Comparison of ENCODE assay signal across 9 cellular contexts in genomic region chr1:21453964-21454614, GRCh38. TPM values are rescaled to one million over a fixed set of nuclear protein-coding genes. Genes with fewer than 3 reads are reported as not detected.
A peak's percentile ranks its signal among the peaks of the same experiment; 100 is the strongest.
DNase-seq lines count a peak whose midpoint lies in the region; ATAC-seq and TF ChIP-seq lines count a peak whose summit lies in the region.
"Not testable (repeated sequence)": the region's sequence is repeated elsewhere in the genome, so short reads cannot be mapped to it uniquely, and the experiment has no call there.
"Had no signal": no experiment of that assay in that cellular context is flagged by ENCODE, and none has a peak within 500 bp of the region (broad histone marks: within the 10 kb centered on the region; RNA-seq: fewer than 3 reads in every experiment).

No MANE protein-coding gene starts in this region.

- H3K4me1 ChIP-seq in RWPE2 (ENCODE audit: insufficient read depth, poor library complexity, severe bottlenecking); hepatocyte (ENCODE audit: insufficient read depth): not testable (repeated sequence)

- H3K4me3 Mint-ChIP-seq in activated T-helper 2 cell treated with anti-CD3 and anti-CD28 coated beads, Interferon-gamma antibody, Interleukin-2, Interleukin-4, amounts not matched to agents 10 μg/mL and 5 μg/mL and 100 μg/mL, durations not matched to agents 14 hours and 24 hours and 36 hours (ENCODE audit: low read depth): not testable (repeated sequence)

- H3K27ac ChIP-seq in RWPE2 (ENCODE audit: poor library complexity, severe bottlenecking); hepatocyte: not testable (repeated sequence)

- not testable (repeated sequence) for H3K9me3 Mint-ChIP-seq in activated T-helper 2 cell treated with anti-CD3 and anti-CD28 coated beads, Interferon-gamma antibody, Interleukin-2, Interleukin-4, amounts not matched to agents 10 μg/mL and 5 μg/mL and 100 μg/mL, durations not matched to agents 14 hours and 24 hours and 36 hours

- peaks cover 22% of the 10 kb centered on the region for H3K4me1 Mint-ChIP-seq in activated T-helper 2 cell treated with anti-CD3 and anti-CD28 coated beads, Interferon-gamma antibody, Interleukin-2, Interleukin-4, amounts not matched to agents 10 μg/mL and 5 μg/mL and 100 μg/mL, durations not matched to agents 14 hours and 24 hours and 36 hours (ENCODE audit: low read depth)

- not testable (repeated sequence) for H3K4me2 ChIP-seq in hepatocyte

- DNase-seq in AML-193 (lab: John Stamatoyannopoulos, UW) (peak; percentile 75 to 84), H4 (ENCODE audit: low spot score) (peak; percentile 70), M059J (ENCODE audit: low read depth) (peak; percentile 82), dermis blood vessel endothelial cell (peak; percentile 10), hepatocyte (ENCODE audit: low spot score) (peak; percentile 42), skeletal muscle cell (ENCODE audit: low read depth) (peak; percentile 71)
- DNase-seq in RWPE2 (ENCODE audit: low spot score); activated T-helper 2 cell treated with anti-CD3 and anti-CD28 coated beads, Interferon-gamma antibody, Interleukin-2, Interleukin-4, amounts not matched to agents 10 μg/mL and 5 μg/mL and 100 μg/mL, durations not matched to agents 14 hours and 24 hours and 36 hours (ENCODE audit: low spot score): not testable (repeated sequence)

- 79% methylated on average over 5 of the region's 5 CpGs for WGBS in hepatocyte (ENCODE audit: low lambda C conversion rate, missing lambda C conversion rate)

- peak; percentile 85 for ATAC-seq in RWPE2 (ENCODE audit: low read depth)

- not testable (repeated sequence) for H3K36me3 ChIP-seq in RWPE2 (ENCODE audit: low read depth); hepatocyte (replicated peaks; ENCODE audit: insufficient read depth, low read depth)

- H2AFZ ChIP-seq in hepatocyte: not testable (repeated sequence)

- peak overlapping the region; percentile 34 for H3K27ac Mint-ChIP-seq in activated T-helper 2 cell treated with anti-CD3 and anti-CD28 coated beads, Interferon-gamma antibody, Interleukin-2, Interleukin-4, amounts not matched to agents 10 μg/mL and 5 μg/mL and 100 μg/mL, durations not matched to agents 14 hours and 24 hours and 36 hours

- TF ChIP-seq CTCF in RWPE2 (IDR thresholded peaks at IDR 0.05; ENCODE audit: poor library complexity, severe bottlenecking); hepatocyte (IDR thresholded peaks at IDR 0.05; ENCODE audit: poor library complexity): not testable (repeated sequence)

- not testable (repeated sequence) for H3K36me3 Mint-ChIP-seq in activated T-helper 2 cell treated with anti-CD3 and anti-CD28 coated beads, Interferon-gamma antibody, Interleukin-2, Interleukin-4, amounts not matched to agents 10 μg/mL and 5 μg/mL and 100 μg/mL, durations not matched to agents 14 hours and 24 hours and 36 hours (ENCODE audit: low read depth)

- H4K20me1 ChIP-seq in hepatocyte (ENCODE audit: insufficient read depth, poor library complexity, severe bottlenecking): not testable (repeated sequence)

- H3K27me3 Mint-ChIP-seq in activated T-helper 2 cell treated with anti-CD3 and anti-CD28 coated beads, Interferon-gamma antibody, Interleukin-2, Interleukin-4, amounts not matched to agents 10 μg/mL and 5 μg/mL and 100 μg/mL, durations not matched to agents 14 hours and 24 hours and 36 hours (ENCODE audit: low read depth): not testable (repeated sequence)

- not testable (repeated sequence) for H3K27me3 ChIP-seq in RWPE2 (ENCODE audit: insufficient read depth, poor library complexity, severe bottlenecking); hepatocyte

- H3K4me3 ChIP-seq in RWPE2 (ENCODE audit: severe bottlenecking); hepatocyte; skeletal muscle cell (ENCODE audit: low read depth, low read length): not testable (repeated sequence)

- not testable (repeated sequence) for H3K9me3 ChIP-seq in RWPE2 (ENCODE audit: severe bottlenecking); hepatocyte (ENCODE audit: low read depth)

- not testable (repeated sequence) for H3K9me2 ChIP-seq in hepatocyte (replicated peaks; ENCODE audit: insufficient read depth)

- intact Hi-C loops in activated T-helper 2 cell treated with anti-CD3 and anti-CD28 coated beads, Interferon-gamma antibody, Interleukin-2, Interleukin-4, amounts not matched to agents 10 μg/mL and 5 μg/mL and 100 μg/mL, durations not matched to agents 14 hours and 24 hours and 36 hours (cut with micrococcal nuclease): not testable (repeated sequence)

- not testable (repeated sequence) for H3K79me2 ChIP-seq in hepatocyte

RNA-seq across cellular contexts. Expression of gene NBPF3, which starts 14.2 kb away (rescaled TPM):
- total RNA-seq in H4 (2014; rRNA removed; shearing (Covaris generic)): 12.0 and 13.9 TPM in 2 replicates
- total RNA-seq in M059J (2014; rRNA removed; shearing (Covaris generic)): 21.0 and 21.6 TPM in 2 replicates
- total RNA-seq in activated T-helper 2 cell treated with anti-CD3 and anti-CD28 coated beads, Interferon-gamma antibody, Interleukin-2, Interleukin-4, amounts not matched to agents 10 μg/mL and 5 μg/mL and 100 μg/mL, durations not matched to agents 14 hours and 24 hours and 36 hours: 3.9 and 4.3 TPM in 2 replicates
- total RNA-seq in dermis blood vessel endothelial cell (1.4 and 6.6 TPM in 2 replicates), hepatocyte (12.4 and 14.3 TPM in 2 replicates)
- 3.5 and 3.6 TPM in 2 replicates for polyA plus RNA-seq in hepatocyte

RNA-seq across cellular contexts. Expression of gene ALPL, which starts 55.1 kb away (rescaled TPM):
- total RNA-seq in H4 (2014; rRNA removed; shearing (Covaris generic)): 0.14 TPM in 1 of 2 replicates, not detected in the other
- 0.71 TPM in 1 of 2 replicates, not detected in the other for total RNA-seq in M059J (2014; rRNA removed; shearing (Covaris generic))
- total RNA-seq in activated T-helper 2 cell treated with anti-CD3 and anti-CD28 coated beads, Interferon-gamma antibody, Interleukin-2, Interleukin-4, amounts not matched to agents 10 μg/mL and 5 μg/mL and 100 μg/mL, durations not matched to agents 14 hours and 24 hours and 36 hours: not detected in 2 replicates
- total RNA-seq in dermis blood vessel endothelial cell: 0.19 and 0.34 TPM in 2 replicates
- total RNA-seq in hepatocyte: 1.6 and 2.2 TPM in 2 replicates
- polyA plus RNA-seq in hepatocyte: 1.6 and 6.0 TPM in 2 replicates
- total RNA-seq: CD8-positive, alpha-beta T cell had no signal
